11 cellular contexts compared by ENCODE assay signal in the genomic region with DNA sequence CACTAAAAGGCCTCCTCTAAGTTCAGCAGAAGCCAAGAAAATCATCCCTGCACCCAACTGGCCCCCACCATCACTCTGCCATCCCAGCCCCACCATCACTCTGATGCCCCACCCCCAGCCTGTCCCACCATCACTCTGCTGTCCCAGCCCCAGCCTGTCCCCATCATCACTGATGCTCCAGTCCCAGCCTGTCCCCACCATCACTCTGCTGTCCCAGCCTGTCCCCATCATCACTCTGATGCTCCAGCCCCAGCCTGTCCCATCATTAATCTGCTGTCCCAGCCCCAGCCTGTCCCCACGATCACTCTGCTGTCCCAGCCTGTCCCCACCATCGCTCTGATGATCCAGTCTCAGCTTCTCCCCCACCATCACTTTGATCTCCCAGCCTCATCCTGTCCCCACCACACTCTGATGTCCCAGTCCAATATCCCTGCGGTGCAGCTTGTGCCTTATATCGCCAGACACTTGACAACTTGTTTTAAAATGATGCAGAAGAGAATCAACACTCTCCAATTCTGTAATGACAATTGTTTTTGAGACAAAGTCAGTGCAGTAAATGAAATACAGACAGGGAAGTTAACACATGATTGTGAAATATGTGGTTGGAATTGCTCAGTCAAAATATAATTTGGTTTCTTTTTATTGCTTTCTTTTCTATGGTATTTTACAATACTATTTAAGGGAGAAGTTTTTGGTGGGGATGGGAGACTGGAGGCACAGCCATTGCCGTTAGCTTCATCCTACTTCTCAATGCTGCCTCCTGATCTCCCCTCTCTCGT.
DNase-seq lines count a peak whose midpoint lies in the region; ATAC-seq and TF ChIP-seq lines count a peak whose summit lies in the region.
"Had no signal": no experiment of that assay in that cellular context is flagged by ENCODE, and none has a peak within 500 bp of the region (broad histone marks: within the 10 kb centered on the region; RNA-seq: fewer than 3 reads in every experiment).

No MANE protein-coding gene starts in this region.

- peaks cover 18% of the 10 kb centered on the region for H3K79me1 ChIP-seq in trophoblast cell (ENCODE audit: low read length)

- TF ChIP-seq CTCF in cardiac fibroblast (IDR thresholded peaks at IDR 0.05; ENCODE audit: low read depth, low read length): no peak
- no peak for TF ChIP-seq CTCF in ovary (IDR thresholded peaks at IDR 0.05)

- peak overlapping the region; percentile 23; the same call in 1 of the 2 replicates for H3K9ac ChIP-seq in GM23248
- H3K9ac ChIP-seq in trophoblast cell (ENCODE audit: low read length): no peak overlapping the region

- no peak overlapping the region for H3K23ac ChIP-seq in trophoblast cell (ENCODE audit: low read length)

- no peaks in the 10 kb centered on the region for H3K79me2 ChIP-seq in GM23248 (ENCODE audit: insufficient read depth)
- no peaks in the 10 kb centered on the region for H3K79me2 ChIP-seq in trophoblast cell (ENCODE audit: control insufficient read depth, insufficient read depth, low read length, poor library complexity)

- peak overlapping the region; percentile 21 for H2AK5ac ChIP-seq in trophoblast cell (ENCODE audit: low read length)

- TF ChIP-seq POLR2A in ovary (IDR thresholded peaks at IDR 0.05): no peak

- H3F3A ChIP-seq in GM23248 (ENCODE audit: insufficient read depth): peaks cover 16% of the 10 kb centered on the region

- no peak overlapping the region for H4K12ac ChIP-seq in trophoblast cell (ENCODE audit: low read depth, low read length)

- WGBS in GM23248 (ENCODE audit: low coverage in 1 of 2, low lambda C conversion rate in 2 of 2, missing lambda C conversion rate in 2 of 2), 2 experiments: 14 to 23% methylated on average over 6 of the region's 6 CpGs
- WGBS in trophoblast cell (ENCODE audit: extremely low coverage, insufficient coverage, insufficient read length): no CpG with 5 or more reads among the region's 6 CpGs
- WGBS in ovary, 3 donors: 89 to 94% (median 90%) methylated on average over 6 of the region's 6 CpGs

- ATAC-seq in HG03565 (IDR thresholded peaks at IDR 0.05; ENCODE audit: unreplicated experiment): no peak
- ATAC-seq: body of pancreas had no signal

- H3K9me3 ChIP-seq in GM23248 (ENCODE audit: low read depth) (no peaks in the 10 kb centered on the region), trophoblast cell (ENCODE audit: insufficient read depth, low read depth, low read length) (peaks cover 1% of the 10 kb centered on the region), ovary (no peaks in the 10 kb centered on the region)
- H3K9me3 ChIP-seq: body of pancreas, esophagus muscularis mucosa, tibial artery had no signal

- TF ChIP-seq EP300 in ovary (IDR thresholded peaks at IDR 0.05): no peak

- H3K4me3 ChIP-seq in GM23248 (no peak overlapping the region; the same call in 1 of the 2 replicates), cardiac fibroblast (replicated peaks in 1 of 2; ENCODE audit: low read depth in 2 of 2, low read length in 2 of 2) (no peak overlapping the region), trophoblast cell (ENCODE audit: low read depth, low read length) (no peak overlapping the region), ovary (no peak overlapping the region)
- H3K4me3 ChIP-seq: body of pancreas, esophagus muscularis mucosa, tibial artery had no signal

- peaks cover 18% of the 10 kb centered on the region for H3K4me1 ChIP-seq in GM23248 (ENCODE audit: insufficient read depth)
- H3K4me1 ChIP-seq in trophoblast cell (ENCODE audit: control insufficient read depth in 1 of 2, insufficient read depth in 2 of 2, low read length in 2 of 2): peaks cover 9 to 10% of the 10 kb centered on the region in 2 experiments
- no peaks in the 10 kb centered on the region for H3K4me1 ChIP-seq in ovary (ENCODE audit: insufficient read depth)
- H3K4me1 ChIP-seq: body of pancreas, esophagus muscularis mucosa, tibial artery had no signal

- no peak overlapping the region for H3K27ac ChIP-seq in GM23248
- no peak overlapping the region for H3K27ac ChIP-seq in trophoblast cell (ENCODE audit: low read depth, low read length)
- H3K27ac ChIP-seq in ovary: no peak overlapping the region
- H3K27ac ChIP-seq: body of pancreas, esophagus muscularis mucosa, tibial artery had no signal

- H4K91ac ChIP-seq in trophoblast cell (ENCODE audit: low read depth, low read length): peak overlapping the region; percentile 86

- H3K18ac ChIP-seq in trophoblast cell (ENCODE audit: low read length): peak overlapping the region; percentile 20

- in situ Hi-C loops in GM23248 (cut with MboI): no loop called here

- H3K9me2 ChIP-seq in GM23248 (ENCODE audit: insufficient read depth): no peaks in the 10 kb centered on the region

- DNase-seq in GM23248 (peak; percentile 55), NOMO-1 treated with dmso at 0.1 percent for 144 hours (lab: John Stamatoyannopoulos, UW; ENCODE audit: unreplicated experiment) (peak; percentile 65), cardiac fibroblast (ENCODE audit: low read depth in 2 of 2) (peak; percentile 28 to 53), trophoblast cell (no peak), ovary (no peak), HUDEP-2 (lab: John Stamatoyannopoulos, UW; ENCODE audit: unreplicated experiment in 76 of 76) (no peak)
- DNase-seq: body of pancreas, kidney glomerular epithelial cell, tibial artery had no signal

- H3K14ac ChIP-seq in trophoblast cell (ENCODE audit: low read length): peak overlapping the region; percentile 11

- peak overlapping the region; percentile 2 for H3K4ac ChIP-seq in trophoblast cell (ENCODE audit: low read depth, low read length)

- H2AFZ ChIP-seq in GM23248 (peak overlapping the region; percentile 63), trophoblast cell (ENCODE audit: insufficient read depth, low read length, poor library complexity) (no peak overlapping the region)

- peak overlapping the region; percentile 4 for H2BK5ac ChIP-seq in trophoblast cell (ENCODE audit: low read depth, low read length, poor library complexity)

- H3K36me3 ChIP-seq in GM23248 (ENCODE audit: low read depth) (no peaks in the 10 kb centered on the region), trophoblast cell (ENCODE audit: control insufficient read depth in 1 of 2, insufficient read depth in 2 of 2, low read length in 2 of 2) (no peaks in the 10 kb centered on the region), ovary (no peaks in the 10 kb centered on the region)
- H3K36me3 ChIP-seq: esophagus muscularis mucosa, tibial artery had no signal

- H2BK120ac ChIP-seq in trophoblast cell (ENCODE audit: insufficient read depth, low read length, poor library complexity): peak overlapping the region; percentile 70

- intact Hi-C loops in ovary (cut with DNase I): no loop called here

- no peaks in the 10 kb centered on the region for H3K27me3 ChIP-seq in GM23248 (replicated peaks; ENCODE audit: insufficient read depth)
- no peaks in the 10 kb centered on the region for H3K27me3 ChIP-seq in trophoblast cell (ENCODE audit: insufficient read depth, low read length)
- no peaks in the 10 kb centered on the region for H3K27me3 ChIP-seq in ovary
- H3K27me3 ChIP-seq: body of pancreas, esophagus muscularis mucosa, tibial artery had no signal

- H4K20me1 ChIP-seq in GM23248 (ENCODE audit: insufficient read depth): no peaks in the 10 kb centered on the region

- peak overlapping the region; percentile 39 for H2BK12ac ChIP-seq in trophoblast cell (ENCODE audit: low read length)

- H3K4me2 ChIP-seq in GM23248 (ENCODE audit: unreplicated experiment) (peak overlapping the region; percentile 50), trophoblast cell (ENCODE audit: low read length) (no peak overlapping the region)

- no peak overlapping the region for H4K8ac ChIP-seq in trophoblast cell (ENCODE audit: low read depth, low read length)

Comparison
In these comparisons a context has a peak if more than half of its experiments do, and no peak if none do; other contexts are left out.
1. DNase-seq: peak in GM23248 (single experiment), NOMO-1 treated with dmso at 0.1 percent for 144 hours (single experiment) and cardiac fibroblast (2 of 2); none in trophoblast cell (0 of 2), ovary (0 of 5) and HUDEP-2 (0 of 76).